8 cellular contexts compared by ENCODE assay signal in the genomic region with DNA sequence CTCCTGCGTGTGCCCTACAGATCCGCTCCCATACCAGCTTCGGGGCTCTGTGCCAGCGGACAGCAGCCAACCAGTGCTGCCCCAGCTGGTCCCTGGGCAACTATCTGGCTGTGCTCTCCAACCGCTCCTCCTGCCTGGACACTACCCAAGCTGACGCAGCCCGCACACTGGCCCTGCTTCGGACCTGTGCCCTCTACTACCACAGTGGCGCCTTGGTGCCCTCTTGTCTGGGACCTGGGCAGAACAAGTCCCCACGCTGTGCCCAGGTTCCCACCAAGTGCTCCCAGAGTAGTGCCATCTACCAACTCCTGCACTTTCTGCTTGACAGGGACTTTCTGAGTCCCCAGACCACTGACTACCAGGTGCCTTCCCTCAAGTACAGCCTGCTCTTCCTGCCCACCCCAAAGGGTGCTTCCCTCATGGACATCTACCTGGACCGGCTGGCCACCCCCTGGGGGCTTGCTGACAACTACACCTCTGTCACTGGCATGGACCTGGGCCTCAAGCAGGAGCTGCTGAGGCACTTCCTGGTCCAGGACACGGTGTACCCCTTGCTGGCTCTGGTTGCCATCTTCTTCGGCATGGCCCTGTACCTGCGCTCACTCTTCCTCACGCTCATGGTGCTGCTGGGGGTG. TPM values are rescaled to one million over a fixed set of nuclear protein-coding genes. Genes with fewer than 3 reads are reported as not detected.
DNase-seq lines count a peak whose midpoint lies in the region; ATAC-seq, FAIRE-seq and TF ChIP-seq lines count a peak whose summit lies in the region.

No MANE protein-coding gene starts in this region.

- H3K9me3 Mint-ChIP-seq in activated CD4-positive, alpha-beta T cell treated with anti-CD3 and anti-CD28 coated beads, Interleukin-2, amount 10 ng/mL, durations not matched to agents 7 days and 5 days = no peaks in the 10 kb centered on the region

- TF ChIP-seq EP300 in tibial nerve (IDR thresholded peaks at IDR 0.05) = no peak

- in situ Hi-C loops in mammary epithelial cell (cut with MboI; ENCODE audit: low sequenced_read_pairs in 2 of 2) = no loop called here

- dilution Hi-C loops in mammary epithelial cell (cut with HindIII; ENCODE audit: low sequenced_read_pairs) = no loop called here

- no peak for FAIRE-seq in H54 (lab: Jason Lieb, UNC)

- H3K4me1 Mint-ChIP-seq in activated CD4-positive, alpha-beta T cell treated with anti-CD3 and anti-CD28 coated beads, Interleukin-2, amount 10 ng/mL, durations not matched to agents 7 days and 5 days = peaks cover 13% of the 10 kb centered on the region

- no peaks in the 10 kb centered on the region for H3K36me3 ChIP-seq in mammary epithelial cell (ENCODE audit: insufficient read depth, low read length)
- no peaks in the 10 kb centered on the region for H3K36me3 ChIP-seq in thymus (ENCODE audit: control insufficient read depth, insufficient read depth)
- H3K36me3 ChIP-seq in tibial nerve = no peaks in the 10 kb centered on the region

- no peak for ATAC-seq in HG03520 (IDR thresholded peaks at IDR 0.05; ENCODE audit: unreplicated experiment)

- peak overlapping the region; percentile 72 for H3K4me3 Mint-ChIP-seq in activated CD4-positive, alpha-beta T cell treated with anti-CD3 and anti-CD28 coated beads, Interleukin-2, amount 10 ng/mL, durations not matched to agents 7 days and 5 days

- H3K36me3 Mint-ChIP-seq in activated CD4-positive, alpha-beta T cell treated with anti-CD3 and anti-CD28 coated beads, Interleukin-2, amount 10 ng/mL, durations not matched to agents 7 days and 5 days (ENCODE audit: low read depth) = no peaks in the 10 kb centered on the region

- DNase-seq in activated CD4-positive, alpha-beta T cell treated with anti-CD3 and anti-CD28 coated beads, Interleukin-2, amount 10 ng/mL, durations not matched to agents 7 days and 5 days = no peak
- no peak for DNase-seq in activated CD4-positive, alpha-beta T cell treated with anti-CD3 and anti-CD28 coated beads, Interleukin-2, amount 50 U/mL, for 4 hours
- no peak for DNase-seq in mammary epithelial cell
- peak; percentile 47 for DNase-seq in midbrain (lab: John Stamatoyannopoulos, UW)
- DNase-seq in tibial nerve (ENCODE audit: low spot score in 2 of 2) = no peak
- no peak for DNase-seq in H54 (ENCODE audit: insufficient read length, low spot score)

- no TSS peak for BruUV-seq in mammary epithelial cell (replicated peaks; lab: Mats Ljungman, UMichigan)

- peak overlapping the region; percentile 57 for H3K4me2 ChIP-seq in mammary epithelial cell (ENCODE audit: insufficient read depth, low read depth, low read length)

- no peak overlapping the region for H3K27ac ChIP-seq in mammary epithelial cell (ENCODE audit: insufficient read depth, low read depth, low read length)
- peak overlapping the region; percentile 57 for H3K27ac ChIP-seq in thymus (ENCODE audit: low read depth)
- peak overlapping the region in 1 of 4 donors; percentile 35 for H3K27ac ChIP-seq in tibial nerve

- intact Hi-C loops in mammary epithelial cell (cut with micrococcal nuclease) = no loop called here

- no peak overlapping the region for H3K9ac ChIP-seq in mammary epithelial cell (ENCODE audit: insufficient read depth, low read length)

- H3K79me2 ChIP-seq in mammary epithelial cell (ENCODE audit: insufficient read depth, low read length) = no peaks in the 10 kb centered on the region

- H3K27ac Mint-ChIP-seq in activated CD4-positive, alpha-beta T cell treated with anti-CD3 and anti-CD28 coated beads, Interleukin-2, amount 10 ng/mL, durations not matched to agents 7 days and 5 days = peak overlapping the region; percentile 84

- H3K27me3 Mint-ChIP-seq in activated CD4-positive, alpha-beta T cell treated with anti-CD3 and anti-CD28 coated beads, Interleukin-2, amount 10 ng/mL, durations not matched to agents 7 days and 5 days = peaks cover 6% of the 10 kb centered on the region

- no peaks in the 10 kb centered on the region for H4K20me1 ChIP-seq in mammary epithelial cell (ENCODE audit: insufficient read depth, low read length)

- no peak for TF ChIP-seq CTCF in mammary epithelial cell (conservative IDR thresholded peaks at IDR 0.05 in 1 of 2, IDR thresholded peaks at IDR 0.05 in 1 of 2; ENCODE audit: extremely low read depth in 1 of 2, insufficient read depth in 1 of 2, low read depth in 1 of 2, low read length in 2 of 2)
- TF ChIP-seq CTCF in tibial nerve (IDR thresholded peaks at IDR 0.05) = no peak

- CTCF ChIA-PET in activated CD4-positive, alpha-beta T cell treated with anti-CD3 and anti-CD28 coated beads, Interleukin-2, amount 10 ng/mL, durations not matched to agents 7 days and 5 days (lab: Charles Lee) = interaction anchor here (0.6 to 4.8 kb wide), 22 partner anchors 8 to 73 kb away, joined by 3 to 42 read pairs (median 4); partner anchors contain the start of genes BAHD1, DISP2, INAFM2 and IVD
- CTCF ChIA-PET in mammary epithelial cell (lab: Charles Lee; ENCODE audit: low non-redundant PET) = interaction anchor here (0.5 to 0.7 kb wide), 4 partner anchors 13 to 29 kb away, joined by 3 to 4 read pairs (median 3); no protein-coding TSS in a partner anchor

- H3K4me3 ChIP-seq in mammary epithelial cell (replicated peaks in 1 of 3; ENCODE audit: insufficient read depth in 1 of 3, low read depth in 2 of 3, low read length in 3 of 3) (no peak overlapping the region), thymus (ENCODE audit: low read length) (peak overlapping the region; percentile 49), tibial nerve (peak overlapping the region in 1 of 4 donors; percentile 41)

- H3K4me1 ChIP-seq in mammary epithelial cell (ENCODE audit: insufficient read depth, low read length) (peaks cover 19% of the 10 kb centered on the region), thymus (ENCODE audit: control insufficient read depth, insufficient read depth, low read length) (peaks cover 5% of the 10 kb centered on the region), tibial nerve (peaks cover 0 to 14% (median 4%) of the 10 kb centered on the region in 4 donors)

- H3K27me3 ChIP-seq in mammary epithelial cell (ENCODE audit: insufficient read depth, low read length) (no peaks in the 10 kb centered on the region), thymus (ENCODE audit: control insufficient read depth, insufficient read depth) (no peaks in the 10 kb centered on the region), tibial nerve (no peaks in the 10 kb centered on the region)

- 62% methylated on average over 12 of the region's 15 CpGs for WGBS in mammary epithelial cell (ENCODE audit: low coverage, missing lambda C conversion rate)
- 86% methylated on average over 15 of the region's 15 CpGs for WGBS in thymus
- WGBS in tibial nerve, 2 donors = 78 to 85% methylated on average over 14 to 15 of the region's 15 CpGs

- H3K9me3 ChIP-seq in mammary epithelial cell (replicated peaks; ENCODE audit: insufficient read depth, low read length) (no peaks in the 10 kb centered on the region), thymus (ENCODE audit: control insufficient read depth) (no peaks in the 10 kb centered on the region), tibial nerve (no peaks in the 10 kb centered on the region)

- peak overlapping the region; percentile 60 for H2AFZ ChIP-seq in mammary epithelial cell (ENCODE audit: low read depth, low read length)

- TF ChIP-seq POLR2A in tibial nerve (IDR thresholded peaks at IDR 0.05) (no peak), H54 (IDR thresholded peaks at IDR 0.05; ENCODE audit: low read depth, low read length) (no peak)

- POLR2A ChIA-PET in activated CD4-positive, alpha-beta T cell treated with anti-CD3 and anti-CD28 coated beads, Interleukin-2, amount 10 ng/mL, durations not matched to agents 7 days and 5 days (lab: Charles Lee) = no interaction called here

RNA-seq across cellular contexts. Expression of gene DISP2, which starts 9.1 kb away (rescaled TPM):
- 1 to 10 TPM in 1 of 2 experiments, under 1 TPM in 1; 0.60 to 1.4 TPM for total RNA-seq in activated CD4-positive, alpha-beta T cell treated with anti-CD3 and anti-CD28 coated beads, Interleukin-2, amount 10 ng/mL, durations not matched to agents 7 days and 5 days
- total RNA-seq in mammary epithelial cell (1 to 10 TPM in 1 of 2 donors, under 1 TPM in 1; under 0.01 to 1.6 TPM), tibial nerve (under 1 TPM; under 0.01 to 0.22 (median 0.10) TPM)
- polyA plus RNA-seq in mammary epithelial cell (0.54 TPM), thymus (0.55 TPM)
- polyA minus RNA-seq in mammary epithelial cell = 0.47 TPM

RNA-seq across cellular contexts. Expression of gene KNSTRN, which starts 15.4 kb away (rescaled TPM):
- 10 to 100 TPM; 57.5 to 63.3 TPM for total RNA-seq in activated CD4-positive, alpha-beta T cell treated with anti-CD3 and anti-CD28 coated beads, Interleukin-2, amount 10 ng/mL, durations not matched to agents 7 days and 5 days
- total RNA-seq in mammary epithelial cell (10 to 100 TPM; 19.3 to 49.7 TPM), tibial nerve (1 to 10 TPM; 3.3 to 7.1 (median 4.2) TPM)
- polyA plus RNA-seq in mammary epithelial cell (44.5 TPM), thymus (12.5 TPM)
- 51.4 TPM for polyA minus RNA-seq in mammary epithelial cell

RNA-seq across cellular contexts. Expression of gene PHGR1, which starts 16.3 kb away (rescaled TPM):
- total RNA-seq in activated CD4-positive, alpha-beta T cell treated with anti-CD3 and anti-CD28 coated beads, Interleukin-2, amount 10 ng/mL, durations not matched to agents 7 days and 5 days = not detected
- not detected for total RNA-seq in mammary epithelial cell
- polyA plus RNA-seq in mammary epithelial cell = not detected
- polyA minus RNA-seq in mammary epithelial cell = not detected
- polyA plus RNA-seq in thymus = 4.5 TPM
- total RNA-seq in tibial nerve = not detected

RNA-seq across cellular contexts. Expression of gene CCDC9B, which starts 26.4 kb away (rescaled TPM):
- total RNA-seq in activated CD4-positive, alpha-beta T cell treated with anti-CD3 and anti-CD28 coated beads, Interleukin-2, amount 10 ng/mL, durations not matched to agents 7 days and 5 days = 1 to 10 TPM in 1 of 2 experiments, under 1 TPM in 1; 0.81 to 1.0 TPM
- 100 to 1,000 TPM in 1 of 2 donors, 10 to 100 TPM in 1; 67.3 to 164 TPM for total RNA-seq in mammary epithelial cell
- polyA plus RNA-seq in mammary epithelial cell = 7.4 TPM
- 99.0 TPM for polyA minus RNA-seq in mammary epithelial cell
- polyA plus RNA-seq in thymus = 3.6 TPM
- total RNA-seq in tibial nerve = 10 to 100 TPM; 19.3 to 22.8 (median 21.2) TPM

RNA-seq across cellular contexts. Expression of gene IVD, which starts 38.4 kb away (rescaled TPM):
- 10 to 100 TPM; 38.4 to 47.1 TPM for total RNA-seq in activated CD4-positive, alpha-beta T cell treated with anti-CD3 and anti-CD28 coated beads, Interleukin-2, amount 10 ng/mL, durations not matched to agents 7 days and 5 days
- total RNA-seq in mammary epithelial cell = 10 to 100 TPM; 40.3 to 44.3 TPM
- polyA plus RNA-seq in mammary epithelial cell = 41.1 TPM
- polyA minus RNA-seq in mammary epithelial cell = 96.7 TPM
- polyA plus RNA-seq in thymus = 28.3 TPM
- 10 to 100 TPM; 62.8 to 88.6 (median 76.7) TPM for total RNA-seq in tibial nerve
